1 cellular context compared by ENCODE assay signal in genomic region chr3:32626650-32627049, GRCh38.
TF ChIP-seq lines count a peak whose summit lies in the region.

No MANE protein-coding gene starts in this region.

TF ChIP-seq in H1, 55 proteins besides CTCF, POLR2A, EP300 and RAD21:
- TF ChIP-seq PHF8 (conservative IDR thresholded peaks at IDR 0.05; ENCODE audit: low read depth, low read length) (no peak), NANOG (IDR thresholded peaks at IDR 0.05; ENCODE audit: insufficient read depth, low read depth, low read length, poor library complexity, severe bottlenecking) (no peak), POLR2AphosphoS5 (IDR thresholded peaks at IDR 0.05; ENCODE audit: low read depth, low read length) (no peak), KDM5A (IDR thresholded peaks at IDR 0.05; ENCODE audit: low read length) (no peak), TAF7 (optimal IDR thresholded peaks at IDR 0.05; ENCODE audit: borderline replicate concordance, low read depth, low read length) (no peak), KDM1A (IDR thresholded peaks at IDR 0.05; ENCODE audit: borderline replicate concordance, low read length) (no peak), TBP (IDR thresholded peaks at IDR 0.05; ENCODE audit: low read depth, low read length) (no peak), SIRT6 (IDR thresholded peaks at IDR 0.05; ENCODE audit: low read length) (no peak), HDAC2 (IDR thresholded peaks at IDR 0.05; ENCODE audit: borderline replicate concordance in 1 of 2, low read depth in 2 of 2, low read length in 2 of 2) (no peak), FOSL1 (IDR thresholded peaks at IDR 0.05; ENCODE audit: insufficient read depth, low read depth, low read length) (no peak), EGR1 (IDR thresholded peaks at IDR 0.05; ENCODE audit: borderline replicate concordance, low read depth, low read length) (no peak), SP2 (IDR thresholded peaks at IDR 0.05; ENCODE audit: low read length) (no peak), EZH2 (IDR thresholded peaks at IDR 0.05; ENCODE audit: low read depth, low read length, severe bottlenecking) (no peak), CBX5 (IDR thresholded peaks at IDR 0.05; ENCODE audit: low read depth, low read length) (no peak), MAFK (IDR thresholded peaks at IDR 0.05; ENCODE audit: low read depth, low read length) (no peak), BRCA1 (IDR thresholded peaks at IDR 0.05; ENCODE audit: low read depth, low read length) (no peak), RBBP5 (IDR thresholded peaks at IDR 0.05; ENCODE audit: borderline replicate concordance, low read depth, low read length) (no peak)
- TF ChIP-seq, protein P1, sequence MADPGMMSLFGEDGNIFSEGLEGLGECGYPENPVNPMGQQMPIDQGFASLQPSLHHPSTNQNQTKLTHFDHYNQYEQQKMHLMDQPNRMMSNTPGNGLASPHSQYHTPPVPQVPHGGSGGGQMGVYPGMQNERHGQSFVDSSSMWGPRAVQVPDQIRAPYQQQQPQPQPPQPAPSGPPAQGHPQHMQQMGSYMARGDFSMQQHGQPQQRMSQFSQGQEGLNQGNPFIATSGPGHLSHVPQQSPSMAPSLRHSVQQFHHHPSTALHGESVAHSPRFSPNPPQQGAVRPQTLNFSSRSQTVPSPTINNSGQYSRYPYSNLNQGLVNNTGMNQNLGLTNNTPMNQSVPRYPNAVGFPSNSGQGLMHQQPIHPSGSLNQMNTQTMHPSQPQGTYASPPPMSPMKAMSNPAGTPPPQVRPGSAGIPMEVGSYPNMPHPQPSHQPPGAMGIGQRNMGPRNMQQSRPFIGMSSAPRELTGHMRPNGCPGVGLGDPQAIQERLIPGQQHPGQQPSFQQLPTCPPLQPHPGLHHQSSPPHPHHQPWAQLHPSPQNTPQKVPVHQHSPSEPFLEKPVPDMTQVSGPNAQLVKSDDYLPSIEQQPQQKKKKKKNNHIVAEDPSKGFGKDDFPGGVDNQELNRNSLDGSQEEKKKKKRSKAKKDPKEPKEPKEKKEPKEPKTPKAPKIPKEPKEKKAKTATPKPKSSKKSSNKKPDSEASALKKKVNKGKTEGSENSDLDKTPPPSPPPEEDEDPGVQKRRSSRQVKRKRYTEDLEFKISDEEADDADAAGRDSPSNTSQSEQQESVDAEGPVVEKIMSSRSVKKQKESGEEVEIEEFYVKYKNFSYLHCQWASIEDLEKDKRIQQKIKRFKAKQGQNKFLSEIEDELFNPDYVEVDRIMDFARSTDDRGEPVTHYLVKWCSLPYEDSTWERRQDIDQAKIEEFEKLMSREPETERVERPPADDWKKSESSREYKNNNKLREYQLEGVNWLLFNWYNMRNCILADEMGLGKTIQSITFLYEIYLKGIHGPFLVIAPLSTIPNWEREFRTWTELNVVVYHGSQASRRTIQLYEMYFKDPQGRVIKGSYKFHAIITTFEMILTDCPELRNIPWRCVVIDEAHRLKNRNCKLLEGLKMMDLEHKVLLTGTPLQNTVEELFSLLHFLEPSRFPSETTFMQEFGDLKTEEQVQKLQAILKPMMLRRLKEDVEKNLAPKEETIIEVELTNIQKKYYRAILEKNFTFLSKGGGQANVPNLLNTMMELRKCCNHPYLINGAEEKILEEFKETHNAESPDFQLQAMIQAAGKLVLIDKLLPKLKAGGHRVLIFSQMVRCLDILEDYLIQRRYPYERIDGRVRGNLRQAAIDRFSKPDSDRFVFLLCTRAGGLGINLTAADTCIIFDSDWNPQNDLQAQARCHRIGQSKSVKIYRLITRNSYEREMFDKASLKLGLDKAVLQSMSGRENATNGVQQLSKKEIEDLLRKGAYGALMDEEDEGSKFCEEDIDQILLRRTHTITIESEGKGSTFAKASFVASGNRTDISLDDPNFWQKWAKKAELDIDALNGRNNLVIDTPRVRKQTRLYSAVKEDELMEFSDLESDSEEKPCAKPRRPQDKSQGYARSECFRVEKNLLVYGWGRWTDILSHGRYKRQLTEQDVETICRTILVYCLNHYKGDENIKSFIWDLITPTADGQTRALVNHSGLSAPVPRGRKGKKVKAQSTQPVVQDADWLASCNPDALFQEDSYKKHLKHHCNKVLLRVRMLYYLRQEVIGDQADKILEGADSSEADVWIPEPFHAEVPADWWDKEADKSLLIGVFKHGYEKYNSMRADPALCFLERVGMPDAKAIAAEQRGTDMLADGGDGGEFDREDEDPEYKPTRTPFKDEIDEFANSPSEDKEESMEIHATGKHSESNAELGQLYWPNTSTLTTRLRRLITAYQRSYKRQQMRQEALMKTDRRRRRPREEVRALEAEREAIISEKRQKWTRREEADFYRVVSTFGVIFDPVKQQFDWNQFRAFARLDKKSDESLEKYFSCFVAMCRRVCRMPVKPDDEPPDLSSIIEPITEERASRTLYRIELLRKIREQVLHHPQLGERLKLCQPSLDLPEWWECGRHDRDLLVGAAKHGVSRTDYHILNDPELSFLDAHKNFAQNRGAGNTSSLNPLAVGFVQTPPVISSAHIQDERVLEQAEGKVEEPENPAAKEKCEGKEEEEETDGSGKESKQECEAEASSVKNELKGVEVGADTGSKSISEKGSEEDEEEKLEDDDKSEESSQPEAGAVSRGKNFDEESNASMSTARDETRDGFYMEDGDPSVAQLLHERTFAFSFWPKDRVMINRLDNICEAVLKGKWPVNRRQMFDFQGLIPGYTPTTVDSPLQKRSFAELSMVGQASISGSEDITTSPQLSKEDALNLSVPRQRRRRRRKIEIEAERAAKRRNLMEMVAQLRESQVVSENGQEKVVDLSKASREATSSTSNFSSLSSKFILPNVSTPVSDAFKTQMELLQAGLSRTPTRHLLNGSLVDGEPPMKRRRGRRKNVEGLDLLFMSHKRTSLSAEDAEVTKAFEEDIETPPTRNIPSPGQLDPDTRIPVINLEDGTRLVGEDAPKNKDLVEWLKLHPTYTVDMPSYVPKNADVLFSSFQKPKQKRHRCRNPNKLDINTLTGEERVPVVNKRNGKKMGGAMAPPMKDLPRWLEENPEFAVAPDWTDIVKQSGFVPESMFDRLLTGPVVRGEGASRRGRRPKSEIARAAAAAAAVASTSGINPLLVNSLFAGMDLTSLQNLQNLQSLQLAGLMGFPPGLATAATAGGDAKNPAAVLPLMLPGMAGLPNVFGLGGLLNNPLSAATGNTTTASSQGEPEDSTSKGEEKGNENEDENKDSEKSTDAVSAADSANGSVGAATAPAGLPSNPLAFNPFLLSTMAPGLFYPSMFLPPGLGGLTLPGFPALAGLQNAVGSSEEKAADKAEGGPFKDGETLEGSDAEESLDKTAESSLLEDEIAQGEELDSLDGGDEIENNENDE (IDR thresholded peaks at IDR 0.05; ENCODE audit: insufficient replicate concordance, low read length), result no peak
- TF ChIP-seq, protein P2, sequence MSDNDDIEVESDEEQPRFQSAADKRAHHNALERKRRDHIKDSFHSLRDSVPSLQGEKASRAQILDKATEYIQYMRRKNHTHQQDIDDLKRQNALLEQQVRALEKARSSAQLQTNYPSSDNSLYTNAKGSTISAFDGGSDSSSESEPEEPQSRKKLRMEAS (IDR thresholded peaks at IDR 0.05), result no peak
TF ChIP-seq in H1: peak in this region for 0.
